ENCODE assay signal across 8 cellular contexts in the genomic region with DNA sequence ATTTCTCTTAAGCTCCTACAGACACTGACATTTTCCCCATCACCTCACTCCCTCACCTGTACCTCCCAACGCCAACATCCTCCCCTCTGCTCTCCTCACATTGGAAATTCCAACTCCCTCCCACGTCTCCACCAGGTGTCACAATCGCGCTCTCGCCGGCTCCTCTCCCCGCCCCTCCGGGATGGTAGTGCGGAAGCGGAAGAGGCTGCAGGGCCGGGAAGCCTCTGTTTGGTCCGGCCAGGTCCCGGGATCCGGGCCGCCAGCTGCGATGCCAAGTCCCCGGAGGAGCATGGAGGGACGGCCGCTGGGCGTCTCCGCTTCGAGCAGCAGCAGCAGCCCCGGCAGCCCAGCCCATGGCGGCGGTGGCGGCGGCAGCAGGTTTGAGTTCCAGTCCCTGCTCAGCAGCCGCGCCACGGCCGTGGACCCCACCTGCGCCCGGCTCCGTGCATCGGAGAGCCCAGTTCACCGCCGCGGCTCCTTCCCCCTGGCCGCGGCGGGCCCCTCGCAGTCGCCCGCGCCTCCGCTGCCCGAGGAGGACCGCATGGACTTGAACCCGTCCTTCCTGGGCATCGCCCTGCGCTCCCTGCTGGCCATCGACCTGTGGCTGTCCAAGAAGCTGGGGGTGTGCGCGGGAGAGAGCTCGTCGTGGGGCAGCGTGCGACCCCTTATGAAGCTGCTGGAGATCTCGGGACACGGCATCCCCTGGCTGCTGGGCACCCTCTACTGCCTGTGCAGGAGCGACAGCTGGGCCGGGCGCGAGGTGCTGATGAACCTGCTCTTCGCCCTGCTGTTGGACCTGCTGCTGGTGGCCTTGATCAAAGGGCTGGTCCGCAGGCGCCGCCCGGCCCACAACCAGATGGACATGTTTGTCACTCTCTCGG. TPM values are rescaled to one million over a fixed set of nuclear protein-coding genes. Genes with fewer than 3 reads are reported as not detected.
DNase-seq lines count a peak whose midpoint lies in the region; ATAC-seq and TF ChIP-seq lines count a peak whose summit lies in the region.

Gene PLPP6 (plus strand): TSS at position 187 of the 881 bp plus-strand sequence. CDS start 82 bp downstream, at position 269.

- intact Hi-C loops in activated CD4-positive, alpha-beta T cell treated with anti-CD3 and anti-CD28 coated beads, Interleukin-2, amount 10 ng/mL, durations not matched to agents 24 days and 14 days (cut with micrococcal nuclease) = loop anchor here (1.0 to 10.0 kb wide), 5 partner anchors 17 to 792 kb away; partner anchors contain the start of genes AK3, CD274, CDC37L1 and GLIS3
- intact Hi-C loops in left lung (cut with DNase I) = no loop called here

- peak; percentile 39 to 45 for TF ChIP-seq CTCF in left lung (IDR thresholded peaks at IDR 0.05)

- peak within 1 kb of the TSS; percentile 79 for H3K27ac Mint-ChIP-seq in activated CD4-positive, alpha-beta T cell treated with anti-CD3 and anti-CD28 coated beads, Interleukin-2, amount 10 ng/mL, durations not matched to agents 24 days and 14 days

- peak within 1 kb of the TSS; percentile 78 to 92 (median 85) for H3K9ac ChIP-seq in BLaER1 treated with 17β-estradiol and CSF1 and Interleukin-3, amounts not matched to agents 10 nM and 100 nM

- no peaks in the 10 kb centered on the region for H3K9me3 Mint-ChIP-seq in activated CD4-positive, alpha-beta T cell treated with anti-CD3 and anti-CD28 coated beads, Interleukin-2, amount 10 ng/mL, durations not matched to agents 24 days and 14 days

- TF ChIP-seq POLR2A in GM19193 (IDR thresholded peaks at IDR 0.05; ENCODE audit: extremely low read depth, insufficient read depth, insufficient read length) = peak; percentile 83

- H3K27me3 Mint-ChIP-seq in activated CD4-positive, alpha-beta T cell treated with anti-CD3 and anti-CD28 coated beads, Interleukin-2, amount 10 ng/mL, durations not matched to agents 24 days and 14 days = peaks cover 10% of the 10 kb centered on the region

- H3K4me1 ChIP-seq in BLaER1 treated with 17β-estradiol and CSF1 and Interleukin-3, amounts not matched to agents 10 nM and 100 nM = peaks cover 36 to 42% (median 40%) of the 10 kb centered on the region in 10 experiments
- H3K4me1 ChIP-seq in left lung = peaks cover 13 to 63% of the 10 kb centered on the region in 2 donors

- DNase-seq in NCI-H460 (ENCODE audit: extremely low read depth, low read depth) = peak; percentile 80
- peak; percentile 94 for DNase-seq in activated CD4-positive, alpha-beta T cell treated with anti-CD3 and anti-CD28 coated beads, Interleukin-2, amount 10 ng/mL, durations not matched to agents 24 days and 14 days
- peak; percentile 71 for DNase-seq in dedifferentiated amniotic fluid mesenchymal stem cell (ENCODE audit: extremely low spot score)
- DNase-seq in left lung = peak; percentile 91 to 96
- peak; percentile 62 to 66 for DNase-seq in stimulated activated CD4-positive, alpha-beta T cell treated with anti-CD3 and anti-CD28 coated beads, Interleukin-2, amount 100 ng/mL, for 48 hours

- no peaks in the 10 kb centered on the region for H3K9me3 ChIP-seq in BLaER1 treated with 17β-estradiol and CSF1 and Interleukin-3, amounts not matched to agents 10 nM and 100 nM (replicated peaks in 1 of 11)
- no peaks in the 10 kb centered on the region for H3K9me3 ChIP-seq in left lung

- peak within 1 kb of the TSS; percentile 88 to 99 (median 95) for H3K4me2 ChIP-seq in BLaER1 treated with 17β-estradiol and CSF1 and Interleukin-3, amounts not matched to agents 10 nM and 100 nM

- no peaks in the 10 kb centered on the region; a peak in 1 of 22 replicates for H3K36me3 ChIP-seq in BLaER1 treated with 17β-estradiol and CSF1 and Interleukin-3, amounts not matched to agents 10 nM and 100 nM
- no peaks in the 10 kb centered on the region for H3K36me3 ChIP-seq in left lung

- H3K4me3 Mint-ChIP-seq in activated CD4-positive, alpha-beta T cell treated with anti-CD3 and anti-CD28 coated beads, Interleukin-2, amount 10 ng/mL, durations not matched to agents 24 days and 14 days = peak within 1 kb of the TSS; percentile 87

- H3K27ac ChIP-seq in BLaER1 treated with 17β-estradiol and CSF1 and Interleukin-3, amounts not matched to agents 10 nM and 100 nM = peak within 1 kb of the TSS; percentile 65 to 91 (median 82)
- H3K27ac ChIP-seq in left lung = peak within 1 kb of the TSS; percentile 84 to 87

- no peaks in the 10 kb centered on the region for H3K27me3 ChIP-seq in BLaER1 treated with 17β-estradiol and CSF1 and Interleukin-3, amounts not matched to agents 10 nM and 100 nM
- H3K27me3 ChIP-seq in left lung = no peaks in the 10 kb centered on the region

- no peaks in the 10 kb centered on the region; a peak in 1 of 22 replicates for H4K20me1 ChIP-seq in BLaER1 treated with 17β-estradiol and CSF1 and Interleukin-3, amounts not matched to agents 10 nM and 100 nM

- ATAC-seq in HG03354 (IDR thresholded peaks at IDR 0.05; ENCODE audit: poor library complexity, severe bottlenecking, unreplicated experiment) (peak; percentile 84), left lung (peak; percentile 90)

- H3K36me3 Mint-ChIP-seq in activated CD4-positive, alpha-beta T cell treated with anti-CD3 and anti-CD28 coated beads, Interleukin-2, amount 10 ng/mL, durations not matched to agents 24 days and 14 days (ENCODE audit: low read depth) = peaks cover 6% of the 10 kb centered on the region

- peak within 1 kb of the TSS; percentile 72 to 96 (median 84) for H3K4me3 ChIP-seq in BLaER1 treated with 17β-estradiol and CSF1 and Interleukin-3, amounts not matched to agents 10 nM and 100 nM
- H3K4me3 ChIP-seq in left lung = peak within 1 kb of the TSS; percentile 78 to 79

- H3K4me1 Mint-ChIP-seq in activated CD4-positive, alpha-beta T cell treated with anti-CD3 and anti-CD28 coated beads, Interleukin-2, amount 10 ng/mL, durations not matched to agents 24 days and 14 days = peaks cover 43% of the 10 kb centered on the region

RNA-seq across cellular contexts. Expression of gene PLPP6, which starts in this region (rescaled TPM):
- total RNA-seq in NCI-H460 (2014; rRNA removed; shearing (Covaris generic)) = 5.2 and 5.4 TPM in 2 replicates
- 8.2 and 10.6 TPM in 2 replicates for polyA plus RNA-seq in NCI-H460 (2014; cell fraction: nucleus; rRNA removed)
- total RNA-seq in activated CD4-positive, alpha-beta T cell treated with anti-CD3 and anti-CD28 coated beads, Interleukin-2, amount 10 ng/mL, durations not matched to agents 24 days and 14 days = 5.5 and 6.0 TPM in 2 replicates
- total RNA-seq in left lung = 1 to 10 TPM; 5.7 to 6.3 TPM

Comparison
In these comparisons a context has a peak if more than half of its experiments do, and no peak if none do; other contexts are left out.
1. Peak in every context shown above with its lines: DNase-seq, ATAC-seq, H3K4me3 ChIP-seq and H3K27ac ChIP-seq.